Comparison of ENCODE assay signal across 33 cellular contexts in genomic region chr4:105603158-105603557, GRCh38. TPM values are rescaled to one million over a fixed set of nuclear protein-coding genes. Genes with fewer than 3 reads are reported as not detected.
"Had no signal": no experiment of that assay in that cellular context is flagged by ENCODE, and none has a peak within 500 bp of the region (broad histone marks: within the 10 kb centered on the region; RNA-seq: fewer than 3 reads in every experiment).

No MANE protein-coding gene starts in this region.

- H3K27ac Mint-ChIP-seq: naive thymus-derived CD8-positive, alpha-beta T cell; natural killer cell treated with Interleukin-12 subunit alpha and Interleukin-12 subunit beta and Interleukin-15 and Interleukin-18, amount 100 ng/mL, for 72 hours; nephron progenitor cell; progenitor cell of endocrine pancreas; stimulated activated effector memory CD8-positive, alpha-beta T cell treated with anti-CD3 and anti-CD28 coated beads, Interleukin-12 subunit alpha, Interleukin-12 subunit beta, amount 100 ng/mL, for 72 hours; stimulated activated naive B cell treated with anti-CD40 and anti-IgM and Interleukin-4, amounts not matched to agents 10 μg/mL and 1 μg/mL and 100 μg/mL, for 72 hours; stimulated activated naive CD8-positive, alpha-beta T cell treated with anti-CD3 and anti-CD28 coated beads, Interleukin-15, Interleukin-2, amounts not matched to agents 100 ng/mL and 50 ng/mL, for 24 hours had no signal

- H3K36me3 Mint-ChIP-seq: naive thymus-derived CD8-positive, alpha-beta T cell; natural killer cell treated with Interleukin-12 subunit alpha and Interleukin-12 subunit beta and Interleukin-15 and Interleukin-18, amount 100 ng/mL, for 72 hours; stimulated activated effector memory CD8-positive, alpha-beta T cell treated with anti-CD3 and anti-CD28 coated beads, Interleukin-12 subunit alpha, Interleukin-12 subunit beta, amount 100 ng/mL, for 72 hours; stimulated activated naive B cell treated with anti-CD40 and anti-IgM and Interleukin-4, amounts not matched to agents 10 μg/mL and 1 μg/mL and 100 μg/mL, for 72 hours had no signal

- H3K27ac ChIP-seq: neutrophil, ovary, parathyroid adenoma, psoas muscle, right lobe of liver, sigmoid colon, stomach, thoracic aorta, thyroid gland, tibial nerve, upper lobe of left lung, uterus had no signal

- H3K9ac ChIP-seq: parathyroid adenoma had no signal

- DNase-seq: naive thymus-derived CD8-positive, alpha-beta T cell; nephron progenitor cell; nucleus accumbens; ovary; posterior cingulate gyrus; psoas muscle; right cardiac atrium; right lobe of liver; sigmoid colon; small intestine; stimulated activated CD4-positive, alpha-beta T cell treated with anti-CD3 and anti-CD28 coated beads, Interleukin-15, amount 100 ng/mL, for 24 hours; stimulated activated CD4-positive, alpha-beta T cell treated with anti-CD3 and anti-CD28 coated beads, Interleukin-2, amount 100 ng/mL, for 24 hours; stimulated activated CD4-positive, alpha-beta T cell treated with anti-CD3 and anti-CD28 coated beads, Interleukin-2, amount 100 ng/mL, for 48 hours; stimulated activated CD4-positive, alpha-beta T cell treated with anti-CD3 and anti-CD28 coated beads, Interleukin-4, amount 100 ng/mL, for 24 hours; stimulated activated naive B cell treated with anti-CD40 and anti-IgM and Interleukin-4, amounts not matched to agents 10 μg/mL and 1 μg/mL and 100 μg/mL, for 72 hours; stimulated activated naive CD4-positive, alpha-beta T cell treated with Interleukin-2 at 50 U/mL for 16 hours; stomach; thyroid gland; upper lobe of left lung; uterus had no signal

- H3K27me3 ChIP-seq: neutrophil, ovary, right lobe of liver, sigmoid colon, stomach, thyroid gland, tibial nerve, upper lobe of left lung, uterus had no signal

- H3K27me3 Mint-ChIP-seq: progenitor cell of endocrine pancreas; stimulated activated naive B cell treated with anti-CD40 and anti-IgM and Interleukin-4, amounts not matched to agents 10 μg/mL and 1 μg/mL and 100 μg/mL, for 72 hours had no signal

- H3K4me1 Mint-ChIP-seq: naive thymus-derived CD8-positive, alpha-beta T cell; nephron progenitor cell; neural crest cell; stimulated activated effector memory CD8-positive, alpha-beta T cell treated with anti-CD3 and anti-CD28 coated beads, Interleukin-12 subunit alpha, Interleukin-12 subunit beta, amount 100 ng/mL, for 72 hours; stimulated activated naive B cell treated with anti-CD40 and anti-IgM and Interleukin-4, amounts not matched to agents 10 μg/mL and 1 μg/mL and 100 μg/mL, for 72 hours had no signal

- H3K4me1 ChIP-seq: parathyroid adenoma, psoas muscle, sigmoid colon, uterus had no signal

- H3K4me3 Mint-ChIP-seq: naive thymus-derived CD8-positive, alpha-beta T cell; natural killer cell treated with Interleukin-12 subunit alpha and Interleukin-12 subunit beta and Interleukin-15 and Interleukin-18, amount 100 ng/mL, for 72 hours; nephron progenitor cell; neural crest cell; stimulated activated effector memory CD8-positive, alpha-beta T cell treated with anti-CD3 and anti-CD28 coated beads, Interleukin-12 subunit alpha, Interleukin-12 subunit beta, amount 100 ng/mL, for 72 hours; stimulated activated naive B cell treated with anti-CD40 and anti-IgM and Interleukin-4, amounts not matched to agents 10 μg/mL and 1 μg/mL and 100 μg/mL, for 72 hours; stimulated activated naive CD8-positive, alpha-beta T cell treated with anti-CD3 and anti-CD28 coated beads, Interleukin-15, Interleukin-2, amounts not matched to agents 100 ng/mL and 50 ng/mL, for 24 hours had no signal

- H3K9me3 Mint-ChIP-seq: naive thymus-derived CD8-positive, alpha-beta T cell; natural killer cell treated with Interleukin-12 subunit alpha and Interleukin-12 subunit beta and Interleukin-15 and Interleukin-18, amount 100 ng/mL, for 72 hours; nephron progenitor cell; neural crest cell; stimulated activated effector memory CD8-positive, alpha-beta T cell treated with anti-CD3 and anti-CD28 coated beads, Interleukin-12 subunit alpha, Interleukin-12 subunit beta, amount 100 ng/mL, for 72 hours; stimulated activated naive B cell treated with anti-CD40 and anti-IgM and Interleukin-4, amounts not matched to agents 10 μg/mL and 1 μg/mL and 100 μg/mL, for 72 hours; stimulated activated naive CD8-positive, alpha-beta T cell treated with anti-CD3 and anti-CD28 coated beads, Interleukin-15, Interleukin-2, amounts not matched to agents 100 ng/mL and 50 ng/mL, for 24 hours had no signal

- H3K4me3 ChIP-seq: ovary, psoas muscle, right lobe of liver, sigmoid colon, stomach, thoracic aorta, thyroid gland, tibial nerve, upper lobe of left lung, uterus had no signal

- H3K36me3 ChIP-seq: neutrophil, ovary, right lobe of liver, sigmoid colon, stomach, thoracic aorta, thyroid gland, tibial nerve, upper lobe of left lung, uterus had no signal

- H3K9me3 ChIP-seq: neutrophil, ovary, psoas muscle, right lobe of liver, sigmoid colon, stomach, thoracic aorta, thyroid gland, tibial nerve, upper lobe of left lung, uterus had no signal

- ATAC-seq: naive thymus-derived CD8-positive, alpha-beta T cell; psoas muscle; right cardiac atrium; right lobe of liver; stimulated activated naive B cell treated with anti-CD40 and anti-IgM and Interleukin-4, amounts not matched to agents 10 μg/mL and 1 μg/mL and 100 μg/mL, for 72 hours had no signal

RNA-seq across cellular contexts. Expression of gene ARHGEF38, which starts 50.7 kb away (rescaled TPM):
- total RNA-seq: naive thymus-derived CD8-positive, alpha-beta T cell; natural killer cell treated with Interleukin-12 subunit alpha and Interleukin-12 subunit beta and Interleukin-15 and Interleukin-18, amount 100 ng/mL, for 72 hours; neural crest cell; osteoblast; psoas muscle; right cardiac atrium; sigmoid colon; skeletal muscle tissue; subcutaneous adipose tissue; thoracic aorta; tibial nerve had no signal
- polyA plus RNA-seq: naive thymus-derived CD8-positive, alpha-beta T cell; ovary; psoas muscle; right cardiac atrium; urinary bladder had no signal
